ENCODE assay signal across 15 cellular contexts in the genomic region with DNA sequence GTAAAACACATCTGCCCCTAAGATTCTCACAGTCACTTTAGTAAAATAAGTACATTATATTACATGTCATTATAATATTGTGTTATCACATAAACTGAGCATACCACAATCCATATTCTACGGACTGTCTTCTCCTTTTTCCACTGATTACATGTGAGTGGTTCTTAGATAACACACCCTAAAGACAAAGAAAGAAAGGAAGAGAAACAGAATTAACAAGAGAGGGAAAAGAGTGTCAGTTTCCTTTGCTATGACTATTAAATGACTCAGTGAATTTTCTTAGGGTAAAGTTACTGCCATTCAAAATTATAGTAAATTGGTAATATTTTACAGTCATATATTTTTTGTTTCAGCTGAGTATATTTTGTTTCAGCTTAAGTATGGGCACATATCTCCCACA.
DNase-seq lines count a peak whose midpoint lies in the region; ATAC-seq and TF ChIP-seq lines count a peak whose summit lies in the region.
"Had no signal": no experiment of that assay in that cellular context is flagged by ENCODE, and none has a peak within 500 bp of the region (broad histone marks: within the 10 kb centered on the region; RNA-seq: fewer than 3 reads in every experiment).

No MANE protein-coding gene starts in this region.

- H3K4me1 ChIP-seq in PC-3 (ENCODE audit: insufficient read depth, low read length) (peaks cover 25% of the 10 kb centered on the region), skeletal muscle satellite cell (ENCODE audit: control insufficient read depth, insufficient read depth, low read length) (peaks cover 21% of the 10 kb centered on the region), esophagus muscularis mucosa (no peaks in the 10 kb centered on the region)
- H3K4me1 ChIP-seq: HAP-1 had no signal

- H3K79me2 ChIP-seq in PC-3 (ENCODE audit: low read length), result no peaks in the 10 kb centered on the region

- intact Hi-C loops in PC-3 (cut with micrococcal nuclease) (loop anchor here (5.0 kb wide), 1 partner anchor 48 kb away; no protein-coding TSS in a partner anchor), esophagus muscularis mucosa (cut with DNase I) (no loop called here)

- TF ChIP-seq EP300 in esophagus muscularis mucosa (IDR thresholded peaks at IDR 0.05), result no peak

- CTCF ChIA-PET in PC-3 (lab: Charles Lee), result no interaction called here

- H3K9me3 Mint-ChIP-seq in activated T-helper 17 cell treated with anti-CD3 and anti-CD28 coated beads, Interleukin-2, amount 50 U/mL, for 72 hours, result peaks cover 7% of the 10 kb centered on the region
- no peaks in the 10 kb centered on the region for H3K9me3 Mint-ChIP-seq in effector memory CD8-positive, alpha-beta T cell
- H3K9me3 Mint-ChIP-seq: CD4-positive, alpha-beta T cell had no signal

- no peaks in the 10 kb centered on the region for H3K9me2 ChIP-seq in PC-3 (replicated peaks; ENCODE audit: low read length)

- no peaks in the 10 kb centered on the region for H4K20me1 ChIP-seq in PC-3 (ENCODE audit: low read length)

- no peak overlapping the region for H3K4me3 Mint-ChIP-seq in activated T-helper 17 cell treated with anti-CD3 and anti-CD28 coated beads, Interleukin-2, amount 50 U/mL, for 72 hours
- H3K4me3 Mint-ChIP-seq in effector memory CD8-positive, alpha-beta T cell, result no peak overlapping the region
- H3K4me3 Mint-ChIP-seq: B cell; CD4-positive, alpha-beta T cell had no signal

- no peak for TF ChIP-seq POLR2A in esophagus muscularis mucosa (IDR thresholded peaks at IDR 0.05; ENCODE audit: low read depth)

- H3K36me3 Mint-ChIP-seq in activated T-helper 17 cell treated with anti-CD3 and anti-CD28 coated beads, Interleukin-2, amount 50 U/mL, for 72 hours (ENCODE audit: low read depth), result no peaks in the 10 kb centered on the region
- H3K36me3 Mint-ChIP-seq in effector memory CD8-positive, alpha-beta T cell (ENCODE audit: insufficient read depth), result no peaks in the 10 kb centered on the region

- no peak overlapping the region for H3K27ac Mint-ChIP-seq in activated T-helper 17 cell treated with anti-CD3 and anti-CD28 coated beads, Interleukin-2, amount 50 U/mL, for 72 hours
- no peak overlapping the region for H3K27ac Mint-ChIP-seq in effector memory CD8-positive, alpha-beta T cell
- H3K27ac Mint-ChIP-seq: B cell; CD4-positive, alpha-beta T cell had no signal

- H3K9ac ChIP-seq in PC-3 (ENCODE audit: low read length) (no peak overlapping the region), skeletal muscle satellite cell (ENCODE audit: low read depth, low read length) (peak overlapping the region; percentile 22)

- BruUV-seq in PC-3 (replicated peaks; lab: Mats Ljungman, UMichigan), result no TSS peak

- DNase-seq in ELR (ENCODE audit: low read depth) (peak; percentile 36), PC-3 (peak; percentile 38), esophagus muscularis mucosa (ENCODE audit: extremely low spot score) (no peak)
- no peak for DNase-seq in effector memory CD8-positive, alpha-beta T cell
- DNase-seq: C1 segment of cervical spinal cord; Calu3; CD4-positive, alpha-beta T cell; DMS 273 treated with DMSO at 0.1 percent for 48 hours; DMS79 had no signal

- H3K9me3 ChIP-seq in PC-3 (ENCODE audit: low read length) (no peaks in the 10 kb centered on the region), skeletal muscle satellite cell (replicated peaks; ENCODE audit: low read length) (no peaks in the 10 kb centered on the region), esophagus muscularis mucosa (no peaks in the 10 kb centered on the region)
- H3K9me3 ChIP-seq: HAP-1 had no signal

- 88% methylated on average over 1 of the region's 1 CpG for WGBS in esophagus muscularis mucosa

- H2AFZ ChIP-seq in PC-3 (ENCODE audit: low read length), result no peak overlapping the region

- H3K27me3 ChIP-seq in PC-3 (ENCODE audit: low read length), result no peaks in the 10 kb centered on the region
- no peaks in the 10 kb centered on the region for H3K27me3 ChIP-seq in skeletal muscle satellite cell (ENCODE audit: control insufficient read depth, insufficient read depth, low read length)
- no peaks in the 10 kb centered on the region for H3K27me3 ChIP-seq in esophagus muscularis mucosa

- H3K27ac ChIP-seq in PC-3 (ENCODE audit: low read length) (peak overlapping the region; percentile 18), esophagus muscularis mucosa (replicated peaks in 1 of 4) (no peak overlapping the region)

- H3K36me3 ChIP-seq in PC-3 (ENCODE audit: low read depth, low read length) (no peaks in the 10 kb centered on the region), skeletal muscle satellite cell (ENCODE audit: insufficient read depth, low read length) (no peaks in the 10 kb centered on the region), esophagus muscularis mucosa (no peaks in the 10 kb centered on the region)
- H3K36me3 ChIP-seq: HAP-1 had no signal

- POLR2A ChIA-PET in PC-3 (lab: Charles Lee; ENCODE audit: unreplicated experiment), result no interaction called here

- H3K4me1 Mint-ChIP-seq in activated T-helper 17 cell treated with anti-CD3 and anti-CD28 coated beads, Interleukin-2, amount 50 U/mL, for 72 hours, result no peaks in the 10 kb centered on the region
- no peaks in the 10 kb centered on the region for H3K4me1 Mint-ChIP-seq in effector memory CD8-positive, alpha-beta T cell (ENCODE audit: low read depth in 2 of 2)
- H3K4me1 Mint-ChIP-seq: B cell had no signal

- ATAC-seq in PC-3 (peak; percentile 86), HG02973 (IDR thresholded peaks at IDR 0.05; ENCODE audit: unreplicated experiment) (no peak)
- peak; percentile 9 for ATAC-seq in activated T-helper 17 cell treated with anti-CD3 and anti-CD28 coated beads, Interleukin-2, amount 50 U/mL, for 72 hours (replicated peaks)
- no peak for ATAC-seq in effector memory CD8-positive, alpha-beta T cell (replicated peaks)
- ATAC-seq: HepG2 had no signal

- H3K4me3 ChIP-seq in PC-3 (ENCODE audit: low read length) (no peak overlapping the region), skeletal muscle satellite cell (ENCODE audit: low read length) (no peak overlapping the region), esophagus muscularis mucosa (no peak overlapping the region)
- H3K4me3 ChIP-seq: HAP-1 had no signal

- H3F3A ChIP-seq in PC-3 (ENCODE audit: low read length, unreplicated experiment), result no peaks in the 10 kb centered on the region

- no peak for TF ChIP-seq CTCF in PC-3 (conservative IDR thresholded peaks at IDR 0.05; ENCODE audit: low read depth, low read length)
- TF ChIP-seq CTCF in esophagus muscularis mucosa (IDR thresholded peaks at IDR 0.05), result no peak

- no peaks in the 10 kb centered on the region for H3K27me3 Mint-ChIP-seq in activated T-helper 17 cell treated with anti-CD3 and anti-CD28 coated beads, Interleukin-2, amount 50 U/mL, for 72 hours
- no peaks in the 10 kb centered on the region for H3K27me3 Mint-ChIP-seq in effector memory CD8-positive, alpha-beta T cell
- H3K27me3 Mint-ChIP-seq: B cell; CD4-positive, alpha-beta T cell had no signal

- H3K4me2 ChIP-seq in PC-3 (ENCODE audit: low read length) (peak overlapping the region; percentile 42), skeletal muscle satellite cell (ENCODE audit: low read length) (peak overlapping the region; percentile 45)

Comparison
In these comparisons a context has a peak if more than half of its experiments do, and no peak if none do; other contexts are left out.
1. DNase-seq: peak in ELR (single experiment) and PC-3 (single experiment); none in esophagus muscularis mucosa (single experiment) and effector memory CD8-positive, alpha-beta T cell (0 of 3).
2. ATAC-seq: peak in PC-3 (single experiment) and activated T-helper 17 cell treated with anti-CD3 and anti-CD28 coated beads, Interleukin-2, amount 50 U/mL, for 72 hours (single experiment); none in HG02973 (single experiment) and effector memory CD8-positive, alpha-beta T cell (single experiment).